In genomic region chr16:24975428-24975889, GRCh38 we compare ENCODE assay signal across 9 cellular contexts.
A peak's percentile ranks its signal among the peaks of the same experiment; 100 is the strongest.
DNase-seq lines count a peak whose midpoint lies in the region; ATAC-seq and TF ChIP-seq lines count a peak whose summit lies in the region.
"Had no signal": no experiment of that assay in that cellular context is flagged by ENCODE, and none has a peak within 500 bp of the region (broad histone marks: within the 10 kb centered on the region; RNA-seq: fewer than 3 reads in every experiment).

No MANE protein-coding gene starts in this region.

- CTCF ChIA-PET in activated naive CD4-positive, alpha-beta T cell treated with anti-CD3 and anti-CD28 coated beads, Interleukin-2, amount 10 ng/mL, durations not matched to agents 7 days and 5 days (lab: Charles Lee) = interaction anchor here (1.0 kb wide), 1 partner anchor 14 kb away, joined by 3 read pairs; no protein-coding TSS in a partner anchor

- in situ Hi-C loops in brain microvascular endothelial cell (cut with HindIII; ENCODE audit: low pct_ligation_motif_present, low sequenced_read_pairs) = no loop called here

- H3K27me3 ChIP-seq in brain microvascular endothelial cell (replicated peaks) = no peaks in the 10 kb centered on the region

- H3K27ac ChIP-seq in brain microvascular endothelial cell = no peak overlapping the region

- no peaks in the 10 kb centered on the region for H3K27me3 Mint-ChIP-seq in activated naive CD4-positive, alpha-beta T cell treated with anti-CD3 and anti-CD28 coated beads, Interleukin-2, amount 10 ng/mL, durations not matched to agents 7 days and 5 days
- H3K27me3 Mint-ChIP-seq in stimulated activated memory B cell treated with anti-CD40 and anti-IgM and Interleukin-4, amounts not matched to agents 10 μg/mL and 1 μg/mL and 100 μg/mL, for 72 hours = no peaks in the 10 kb centered on the region

- peak; percentile 84 for ATAC-seq in HG02798 (IDR thresholded peaks at IDR 0.05; ENCODE audit: poor library complexity, unreplicated experiment)
- peak; percentile 89 for ATAC-seq in stimulated activated memory B cell treated with anti-CD40 and anti-IgM and Interleukin-4, amounts not matched to agents 10 μg/mL and 1 μg/mL and 100 μg/mL, for 72 hours
- ATAC-seq: Panc1 had no signal

- DNase-seq in activated naive CD4-positive, alpha-beta T cell treated with Interleukin-2 at 50 U/mL for 16 hours = peak; percentile 7
- no peak for DNase-seq in activated naive CD4-positive, alpha-beta T cell (lab: John Stamatoyannopoulos, UW)
- no peak for DNase-seq in activated naive CD4-positive, alpha-beta T cell treated with anti-CD3 and anti-CD28 coated beads, Interleukin-2, amount 10 ng/mL, durations not matched to agents 7 days and 5 days
- DNase-seq in NCI-H2081 (lab: John Stamatoyannopoulos, UW) = no peak
- no peak for DNase-seq in brain microvascular endothelial cell
- no peak for DNase-seq in nucleus accumbens (lab: John Stamatoyannopoulos, UW)

- H3K36me3 Mint-ChIP-seq in activated naive CD4-positive, alpha-beta T cell treated with anti-CD3 and anti-CD28 coated beads, Interleukin-2, amount 10 ng/mL, durations not matched to agents 7 days and 5 days = peaks cover 48% of the 10 kb centered on the region
- H3K36me3 Mint-ChIP-seq in stimulated activated memory B cell treated with anti-CD40 and anti-IgM and Interleukin-4, amounts not matched to agents 10 μg/mL and 1 μg/mL and 100 μg/mL, for 72 hours = peaks cover 51% of the 10 kb centered on the region

- TF ChIP-seq CTCF in brain microvascular endothelial cell (IDR thresholded peaks at IDR 0.05; ENCODE audit: low read depth, low read length, missing control alignments) = no peak

- peak overlapping the region; percentile 16 for H3K27ac Mint-ChIP-seq in activated naive CD4-positive, alpha-beta T cell treated with anti-CD3 and anti-CD28 coated beads, Interleukin-2, amount 10 ng/mL, durations not matched to agents 7 days and 5 days
- peak overlapping the region; percentile 92 for H3K27ac Mint-ChIP-seq in stimulated activated memory B cell treated with anti-CD40 and anti-IgM and Interleukin-4, amounts not matched to agents 10 μg/mL and 1 μg/mL and 100 μg/mL, for 72 hours

- peaks cover 39% of the 10 kb centered on the region for H3K4me1 Mint-ChIP-seq in activated naive CD4-positive, alpha-beta T cell treated with anti-CD3 and anti-CD28 coated beads, Interleukin-2, amount 10 ng/mL, durations not matched to agents 7 days and 5 days
- H3K4me1 Mint-ChIP-seq in stimulated activated memory B cell treated with anti-CD40 and anti-IgM and Interleukin-4, amounts not matched to agents 10 μg/mL and 1 μg/mL and 100 μg/mL, for 72 hours = peaks cover 80% of the 10 kb centered on the region

- H3K36me3 ChIP-seq in brain microvascular endothelial cell (replicated peaks) = peaks cover 42% of the 10 kb centered on the region

- no peak overlapping the region for H3K4me3 ChIP-seq in brain microvascular endothelial cell (ENCODE audit: low read depth, low read length)

- no peaks in the 10 kb centered on the region for H3K9me3 Mint-ChIP-seq in activated naive CD4-positive, alpha-beta T cell treated with anti-CD3 and anti-CD28 coated beads, Interleukin-2, amount 10 ng/mL, durations not matched to agents 7 days and 5 days
- H3K9me3 Mint-ChIP-seq in stimulated activated memory B cell treated with anti-CD40 and anti-IgM and Interleukin-4, amounts not matched to agents 10 μg/mL and 1 μg/mL and 100 μg/mL, for 72 hours = no peaks in the 10 kb centered on the region

- H3K4me3 Mint-ChIP-seq in activated naive CD4-positive, alpha-beta T cell treated with anti-CD3 and anti-CD28 coated beads, Interleukin-2, amount 10 ng/mL, durations not matched to agents 7 days and 5 days = no peak overlapping the region
- peak overlapping the region; percentile 4 for H3K4me3 Mint-ChIP-seq in stimulated activated memory B cell treated with anti-CD40 and anti-IgM and Interleukin-4, amounts not matched to agents 10 μg/mL and 1 μg/mL and 100 μg/mL, for 72 hours
